ENCODE assay signal across 7 cellular contexts in the genomic region with DNA sequence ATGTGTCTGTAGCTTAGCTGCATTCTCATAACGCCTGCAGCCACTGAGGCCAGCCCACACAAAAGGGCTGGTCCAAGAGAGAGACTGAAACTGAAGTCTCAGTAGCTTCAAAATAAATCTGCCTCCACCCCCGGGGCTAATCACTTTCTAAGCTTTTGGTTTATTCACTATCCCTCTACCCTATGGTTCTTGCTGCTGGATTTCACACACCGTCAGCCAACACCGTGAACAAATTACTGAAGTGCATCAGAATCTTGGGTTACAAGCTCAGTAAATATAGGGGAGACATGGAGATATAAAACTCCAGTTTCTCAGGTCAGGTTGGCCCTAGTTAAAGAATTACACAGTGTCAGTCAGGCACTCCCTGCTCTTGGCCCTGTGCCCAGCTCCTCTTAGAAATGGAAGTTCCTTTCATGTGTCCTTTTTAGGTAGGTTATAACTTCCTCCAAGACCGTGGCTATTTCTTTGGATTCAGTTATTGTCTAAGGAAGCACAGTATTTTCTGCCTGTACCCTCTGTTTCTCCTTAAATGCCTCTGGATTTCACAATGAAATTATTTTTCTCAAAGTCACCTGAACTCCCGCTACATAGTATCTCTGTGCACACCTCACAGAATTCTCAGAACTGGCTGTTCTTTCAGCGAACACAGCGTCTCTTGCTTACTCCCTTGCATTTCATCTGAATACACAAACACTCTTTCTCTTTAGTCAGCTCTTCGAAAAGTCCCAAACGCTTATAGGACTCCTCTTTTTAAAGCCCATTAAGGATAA.
A peak's percentile ranks its signal among the peaks of the same experiment; 100 is the strongest.
DNase-seq lines count a peak whose midpoint lies in the region; ATAC-seq, FAIRE-seq and TF ChIP-seq lines count a peak whose summit lies in the region.

No MANE protein-coding gene starts in this region.

- no peaks in the 10 kb centered on the region for H3K9me3 ChIP-seq in adipocyte (ENCODE audit: control insufficient read depth, low read length)

- H3K27me3 ChIP-seq in KMS-11 (ENCODE audit: insufficient read depth, low read depth) (no peaks in the 10 kb centered on the region), adipocyte (replicated peaks; ENCODE audit: control insufficient read depth, insufficient read depth, low read length) (no peaks in the 10 kb centered on the region)

- TF ChIP-seq POLR2A in GM12891 (IDR thresholded peaks at IDR 0.05; ENCODE audit: low read depth, low read length), result no peak

- peak; percentile 59 for ATAC-seq in GM21390 (IDR thresholded peaks at IDR 0.05; ENCODE audit: unreplicated experiment)
- ATAC-seq in stimulated activated naive B cell treated with anti-CD40 and anti-IgM and Interleukin-4, amounts not matched to agents 10 μg/mL and 1 μg/mL and 100 μg/mL, for 72 hours (replicated peaks), result no peak

- DNase-seq in GM12891 (ENCODE audit: insufficient read length, low spot score) (no peak), adipocyte (ENCODE audit: low read depth) (peak; percentile 11), lung microvascular endothelial cell (ENCODE audit: low read depth in 2 of 2) (peak; percentile 5 to 19), NCI-H146 treated with DMSO at 0.1 percent for 48 hours (lab: John Stamatoyannopoulos, UW; ENCODE audit: unreplicated experiment) (no peak)
- no peak for DNase-seq in stimulated activated naive B cell treated with anti-CD40 and anti-IgM and Interleukin-4, amounts not matched to agents 10 μg/mL and 1 μg/mL and 100 μg/mL, for 72 hours

- no peaks in the 10 kb centered on the region for H3K9me3 Mint-ChIP-seq in stimulated activated naive B cell treated with anti-CD40 and anti-IgM and Interleukin-4, amounts not matched to agents 10 μg/mL and 1 μg/mL and 100 μg/mL, for 72 hours

- H3K4me3 Mint-ChIP-seq in stimulated activated naive B cell treated with anti-CD40 and anti-IgM and Interleukin-4, amounts not matched to agents 10 μg/mL and 1 μg/mL and 100 μg/mL, for 72 hours, result no peak overlapping the region

- no peaks in the 10 kb centered on the region for H4K20me1 ChIP-seq in KMS-11 (ENCODE audit: insufficient read depth)

- H2AFZ ChIP-seq in KMS-11 (ENCODE audit: low read depth), result peak overlapping the region; percentile 32

- H3K27me3 Mint-ChIP-seq in stimulated activated naive B cell treated with anti-CD40 and anti-IgM and Interleukin-4, amounts not matched to agents 10 μg/mL and 1 μg/mL and 100 μg/mL, for 72 hours, result no peaks in the 10 kb centered on the region

- H3K27ac Mint-ChIP-seq in stimulated activated naive B cell treated with anti-CD40 and anti-IgM and Interleukin-4, amounts not matched to agents 10 μg/mL and 1 μg/mL and 100 μg/mL, for 72 hours, result no peak overlapping the region

- H3K36me3 ChIP-seq in KMS-11 (ENCODE audit: insufficient read depth) (no peaks in the 10 kb centered on the region), adipocyte (ENCODE audit: control insufficient read depth, insufficient read depth, low read length, severe bottlenecking) (no peaks in the 10 kb centered on the region)

- TF ChIP-seq CTCF in KMS-11 (conservative IDR thresholded peaks at IDR 0.05; ENCODE audit: low read depth, low read length), result no peak

- peak overlapping the region; percentile 10; the same call in 1 of the 2 replicates for H3K9ac ChIP-seq in KMS-11
- no peak overlapping the region for H3K9ac ChIP-seq in adipocyte (ENCODE audit: low read length)

- H3K36me3 Mint-ChIP-seq in stimulated activated naive B cell treated with anti-CD40 and anti-IgM and Interleukin-4, amounts not matched to agents 10 μg/mL and 1 μg/mL and 100 μg/mL, for 72 hours, result no peaks in the 10 kb centered on the region

- peak overlapping the region; percentile 27 for H3K4me2 ChIP-seq in KMS-11

- H3K4me3 ChIP-seq in KMS-11 (IDR thresholded peaks at IDR 0.05; ENCODE audit: insufficient read depth, low read depth, low read length) (no peak overlapping the region), adipocyte (ENCODE audit: low read length) (no peak overlapping the region)

- no peaks in the 10 kb centered on the region for H3K79me2 ChIP-seq in KMS-11 (ENCODE audit: insufficient read depth, low read depth)

- H3K4me1 Mint-ChIP-seq in stimulated activated naive B cell treated with anti-CD40 and anti-IgM and Interleukin-4, amounts not matched to agents 10 μg/mL and 1 μg/mL and 100 μg/mL, for 72 hours, result no peaks in the 10 kb centered on the region

- peak; percentile 71 for FAIRE-seq in GM12891 (lab: Jason Lieb, UNC)

- peak overlapping the region; percentile 34; the same call in 1 of the 2 replicates for H3K27ac ChIP-seq in KMS-11

- peaks cover 15% of the 10 kb centered on the region for H3K4me1 ChIP-seq in KMS-11 (ENCODE audit: low read depth, poor library complexity, severe bottlenecking)
- no peaks in the 10 kb centered on the region for H3K4me1 ChIP-seq in adipocyte (ENCODE audit: control insufficient read depth, insufficient read depth, low read length)

TF ChIP-seq in GM12891, 5 proteins besides CTCF, POLR2A, EP300 and RAD21:
- TF ChIP-seq TAF1 (IDR thresholded peaks at IDR 0.05; ENCODE audit: low read depth, low read length) (no peak), SPI1 (IDR thresholded peaks at IDR 0.05; ENCODE audit: low read depth, low read length) (no peak), PAX5 (IDR thresholded peaks at IDR 0.05; ENCODE audit: insufficient read depth, low read length, severe bottlenecking) (no peak), POU2F2 (IDR thresholded peaks at IDR 0.05; ENCODE audit: low read depth, low read length) (no peak), POLR2AphosphoS5 (IDR thresholded peaks at IDR 0.05; ENCODE audit: low read depth, low read length) (no peak)

Comparison
In these comparisons a context has a peak if more than half of its experiments do, and no peak if none do; other contexts are left out.
1. DNase-seq: peak in adipocyte (single experiment) and lung microvascular endothelial cell (2 of 2); none in GM12891 (single experiment), NCI-H146 treated with DMSO at 0.1 percent for 48 hours (single experiment) and stimulated activated naive B cell treated with anti-CD40 and anti-IgM and Interleukin-4, amounts not matched to agents 10 μg/mL and 1 μg/mL and 100 μg/mL, for 72 hours (single experiment).